In the genomic region with DNA sequence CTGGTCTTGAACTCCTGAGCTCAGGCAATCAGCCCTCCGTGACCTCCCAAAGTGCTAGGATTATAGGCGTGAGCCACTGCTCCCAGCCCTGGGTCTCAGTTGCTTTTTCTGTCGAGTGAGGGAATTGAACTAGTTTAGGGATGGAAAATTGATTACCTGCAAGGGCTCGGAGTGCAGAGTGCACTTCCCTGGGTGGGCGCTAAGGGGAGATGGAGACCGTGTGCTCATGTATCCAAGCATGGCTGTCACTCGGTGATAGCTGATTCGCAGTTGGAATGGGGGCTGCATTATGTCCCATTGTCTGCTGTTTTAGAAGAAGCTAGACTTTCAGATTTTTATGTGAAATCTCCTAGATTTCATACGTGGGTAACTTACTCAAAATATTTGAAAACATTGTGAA, we compare ENCODE assay signal across 1 cellular context.
TF ChIP-seq lines count a peak whose summit lies in the region.

No MANE protein-coding gene starts in this region.

TF ChIP-seq in GM23338, 12 proteins besides CTCF, POLR2A, EP300 and RAD21 (continued from another document):
- TF ChIP-seq, protein P1, sequence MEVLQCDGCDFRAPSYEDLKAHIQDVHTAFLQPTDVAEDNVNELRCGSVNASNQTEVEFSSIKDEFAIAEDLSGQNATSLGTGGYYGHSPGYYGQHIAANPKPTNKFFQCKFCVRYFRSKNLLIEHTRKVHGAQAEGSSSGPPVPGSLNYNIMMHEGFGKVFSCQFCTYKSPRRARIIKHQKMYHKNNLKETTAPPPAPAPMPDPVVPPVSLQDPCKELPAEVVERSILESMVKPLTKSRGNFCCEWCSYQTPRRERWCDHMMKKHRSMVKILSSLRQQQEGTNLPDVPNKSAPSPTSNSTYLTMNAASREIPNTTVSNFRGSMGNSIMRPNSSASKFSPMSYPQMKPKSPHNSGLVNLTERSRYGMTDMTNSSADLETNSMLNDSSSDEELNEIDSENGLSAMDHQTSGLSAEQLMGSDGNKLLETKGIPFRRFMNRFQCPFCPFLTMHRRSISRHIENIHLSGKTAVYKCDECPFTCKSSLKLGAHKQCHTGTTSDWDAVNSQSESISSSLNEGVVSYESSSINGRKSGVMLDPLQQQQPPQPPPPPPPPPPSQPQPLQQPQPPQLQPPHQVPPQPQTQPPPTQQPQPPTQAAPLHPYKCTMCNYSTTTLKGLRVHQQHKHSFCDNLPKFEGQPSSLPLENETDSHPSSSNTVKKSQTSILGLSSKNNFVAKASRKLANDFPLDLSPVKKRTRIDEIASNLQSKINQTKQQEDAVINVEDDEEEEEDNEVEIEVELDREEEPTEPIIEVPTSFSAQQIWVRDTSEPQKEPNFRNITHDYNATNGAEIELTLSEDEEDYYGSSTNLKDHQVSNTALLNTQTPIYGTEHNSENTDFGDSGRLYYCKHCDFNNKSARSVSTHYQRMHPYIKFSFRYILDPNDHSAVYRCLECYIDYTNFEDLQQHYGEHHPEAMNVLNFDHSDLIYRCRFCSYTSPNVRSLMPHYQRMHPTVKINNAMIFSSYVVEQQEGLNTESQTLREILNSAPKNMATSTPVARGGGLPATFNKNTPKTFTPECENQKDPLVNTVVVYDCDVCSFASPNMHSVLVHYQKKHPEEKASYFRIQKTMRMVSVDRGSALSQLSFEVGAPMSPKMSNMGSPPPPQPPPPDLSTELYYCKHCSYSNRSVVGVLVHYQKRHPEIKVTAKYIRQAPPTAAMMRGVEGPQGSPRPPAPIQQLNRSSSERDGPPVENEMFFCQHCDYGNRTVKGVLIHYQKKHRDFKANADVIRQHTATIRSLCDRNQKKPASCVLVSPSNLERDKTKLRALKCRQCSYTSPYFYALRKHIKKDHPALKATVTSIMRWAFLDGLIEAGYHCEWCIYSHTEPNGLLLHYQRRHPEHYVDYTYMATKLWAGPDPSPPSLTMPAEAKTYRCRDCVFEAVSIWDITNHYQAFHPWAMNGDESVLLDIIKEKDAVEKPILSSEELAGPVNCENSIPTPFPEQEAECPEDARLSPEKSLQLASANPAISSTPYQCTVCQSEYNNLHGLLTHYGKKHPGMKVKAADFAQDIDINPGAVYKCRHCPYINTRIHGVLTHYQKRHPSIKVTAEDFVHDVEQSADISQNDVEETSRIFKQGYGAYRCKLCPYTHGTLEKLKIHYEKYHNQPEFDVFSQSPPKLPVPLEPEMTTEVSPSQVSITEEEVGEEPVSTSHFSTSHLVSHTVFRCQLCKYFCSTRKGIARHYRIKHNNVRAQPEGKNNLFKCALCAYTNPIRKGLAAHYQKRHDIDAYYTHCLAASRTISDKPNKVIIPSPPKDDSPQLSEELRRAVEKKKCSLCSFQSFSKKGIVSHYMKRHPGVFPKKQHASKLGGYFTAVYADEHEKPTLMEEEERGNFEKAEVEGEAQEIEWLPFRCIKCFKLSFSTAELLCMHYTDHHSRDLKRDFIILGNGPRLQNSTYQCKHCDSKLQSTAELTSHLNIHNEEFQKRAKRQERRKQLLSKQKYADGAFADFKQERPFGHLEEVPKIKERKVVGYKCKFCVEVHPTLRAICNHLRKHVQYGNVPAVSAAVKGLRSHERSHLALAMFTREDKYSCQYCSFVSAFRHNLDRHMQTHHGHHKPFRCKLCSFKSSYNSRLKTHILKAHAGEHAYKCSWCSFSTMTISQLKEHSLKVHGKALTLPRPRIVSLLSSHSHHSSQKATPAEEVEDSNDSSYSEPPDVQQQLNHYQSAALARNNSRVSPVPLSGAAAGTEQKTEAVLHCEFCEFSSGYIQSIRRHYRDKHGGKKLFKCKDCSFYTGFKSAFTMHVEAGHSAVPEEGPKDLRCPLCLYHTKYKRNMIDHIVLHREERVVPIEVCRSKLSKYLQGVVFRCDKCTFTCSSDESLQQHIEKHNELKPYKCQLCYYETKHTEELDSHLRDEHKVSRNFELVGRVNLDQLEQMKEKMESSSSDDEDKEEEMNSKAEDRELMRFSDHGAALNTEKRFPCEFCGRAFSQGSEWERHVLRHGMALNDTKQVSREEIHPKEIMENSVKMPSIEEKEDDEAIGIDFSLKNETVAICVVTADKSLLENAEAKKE (CRISPR knock-in tag; IDR thresholded peaks at IDR 0.05), result no peak
- TF ChIP-seq CREB1 (CRISPR knock-in tag; IDR thresholded peaks at IDR 0.05; ENCODE audit: low read depth) (no peak), ZNF331 (CRISPR knock-in tag; IDR thresholded peaks at IDR 0.05; ENCODE audit: low read depth) (no peak), EZH2 (IDR thresholded peaks at IDR 0.05; ENCODE audit: low read depth, unreplicated experiment) (no peak), ZNF114 (CRISPR knock-in tag; IDR thresholded peaks at IDR 0.05) (no peak), EZH2phosphoT487 (IDR thresholded peaks at IDR 0.05; ENCODE audit: unreplicated experiment) (no peak), POLR2AphosphoS5 (IDR thresholded peaks at IDR 0.05; ENCODE audit: low read depth) (no peak)
- TF ChIP-seq, protein P2, sequence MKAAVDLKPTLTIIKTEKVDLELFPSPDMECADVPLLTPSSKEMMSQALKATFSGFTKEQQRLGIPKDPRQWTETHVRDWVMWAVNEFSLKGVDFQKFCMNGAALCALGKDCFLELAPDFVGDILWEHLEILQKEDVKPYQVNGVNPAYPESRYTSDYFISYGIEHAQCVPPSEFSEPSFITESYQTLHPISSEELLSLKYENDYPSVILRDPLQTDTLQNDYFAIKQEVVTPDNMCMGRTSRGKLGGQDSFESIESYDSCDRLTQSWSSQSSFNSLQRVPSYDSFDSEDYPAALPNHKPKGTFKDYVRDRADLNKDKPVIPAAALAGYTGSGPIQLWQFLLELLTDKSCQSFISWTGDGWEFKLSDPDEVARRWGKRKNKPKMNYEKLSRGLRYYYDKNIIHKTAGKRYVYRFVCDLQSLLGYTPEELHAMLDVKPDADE (IDR thresholded peaks at IDR 0.05), result no peak
TF ChIP-seq in GM23338: peak in this region for 0.
